Comparison of ENCODE assay signal across 21 cellular contexts in genomic region chr10:124364674-124365073, GRCh38.
"Had no signal": no experiment of that assay in that cellular context is flagged by ENCODE, and none has a peak within 500 bp of the region (broad histone marks: within the 10 kb centered on the region; RNA-seq: fewer than 3 reads in every experiment).

No MANE protein-coding gene starts in this region.

- H3K36me3 ChIP-seq: adrenal gland had no signal

- H3K9me3 ChIP-seq: adrenal gland had no signal

- H3K4me3 ChIP-seq: adrenal gland, lung had no signal

- H3K27me3 ChIP-seq: adrenal gland had no signal

- DNase-seq: activated CD4-positive, alpha-beta memory T cell treated with anti-CD3 and anti-CD28 coated beads for 36 hours; activated CD4-positive, alpha-beta T cell treated with anti-CD3 and anti-CD28 coated beads for 36 hours; activated gamma-delta T cell treated with Interleukin-2 at 50 U/mL for 16 hours; activated T-cell treated with anti-CD3 and anti-CD28 coated beads for 4 hours; adrenal gland; cerebellar nuclear complex; effector CD4-positive, alpha-beta T cell; hypothalamus; retina; stimulated activated CD4-positive, alpha-beta T cell treated with anti-CD3 and anti-CD28 coated beads, Interleukin-12 subunit alpha, Interleukin-12 subunit beta, amount 100 ng/mL, for 4 hours; stimulated activated CD4-positive, alpha-beta T cell treated with anti-CD3 and anti-CD28 coated beads, Interleukin-1b, Interleukin-23, amount 100 ng/mL, for 48 hours; stimulated activated CD8-positive, alpha-beta memory T cell treated with anti-CD3 and anti-CD28 coated beads, Interleukin-4, amount 100 ng/mL, for 48 hours; stimulated activated naive CD4-positive, alpha-beta T cell had no signal

- H3K27ac ChIP-seq: adrenal gland had no signal

- ATAC-seq: activated CD4-positive, alpha-beta T cell treated with anti-CD3 and anti-CD28 coated beads for 36 hours; activated naive CD4-positive, alpha-beta T cell treated with anti-CD3 and anti-CD28 coated beads, Interleukin-2, amount 50 U/mL, for 72 hours; left lobe of liver; natural killer cell treated with Interleukin-12 subunit alpha and Interleukin-12 subunit beta and Interleukin-15 and Interleukin-18, amount 100 ng/mL, for 72 hours had no signal

- FAIRE-seq: astrocyte, bronchial epithelial cell, frontal cortex, keratinocyte had no signal

- H3K4me1 ChIP-seq: adrenal gland had no signal
